ENCODE assay signal across 25 cellular contexts in genomic region chr2:113784823-113785744, GRCh38. TPM values are rescaled to one million over a fixed set of nuclear protein-coding genes. Genes with fewer than 3 reads are reported as not detected.
DNase-seq lines count a peak whose midpoint lies in the region; ATAC-seq and TF ChIP-seq lines count a peak whose summit lies in the region.
"Had no signal": no experiment of that assay in that cellular context is flagged by ENCODE, and none has a peak within 500 bp of the region (broad histone marks: within the 10 kb centered on the region; RNA-seq: fewer than 3 reads in every experiment).

No MANE protein-coding gene starts in this region.

- no peak overlapping the region for H3K27ac ChIP-seq in testis
- H3K27ac ChIP-seq: dorsolateral prefrontal cortex, KMS-11, upper lobe of right lung, VCaP had no signal

- no peak for TF ChIP-seq CTCF in foreskin fibroblast (IDR thresholded peaks at IDR 0.05; ENCODE audit: low read depth, low read length)
- TF ChIP-seq CTCF in omental fat pad (IDR thresholded peaks at IDR 0.05), result no peak
- TF ChIP-seq CTCF in testis (IDR thresholded peaks at IDR 0.05), result no peak

- intact Hi-C loops in testis (cut with DNase I; ENCODE audit: low total_unique reads), result no loop called here

- H3K27me3 ChIP-seq in testis, result no peaks in the 10 kb centered on the region
- H3K27me3 ChIP-seq: dorsolateral prefrontal cortex, upper lobe of right lung had no signal

- TF ChIP-seq POLR2A in testis (IDR thresholded peaks at IDR 0.05), result no peak

- H3K4me1 ChIP-seq in testis, result no peaks in the 10 kb centered on the region
- H3K4me1 ChIP-seq: upper lobe of right lung had no signal

- WGBS in testis, 2 donors, result 47 to 64% methylated on average over 8 of the region's 8 CpGs

- DNase-seq in GM03348 (ENCODE audit: low spot score) (peak; percentile 23), NCI-H524 (lab: John Stamatoyannopoulos, UW) (peak; percentile 2 to 73), foreskin fibroblast (peak; percentile 37 to 50), omental fat pad (ENCODE audit: low spot score) (no peak), testis (no peak), SHP77 treated with DMSO at 0.1 percent for 48 hours (lab: John Stamatoyannopoulos, UW) (no peak), HuH-7.5 (ENCODE audit: low spot score) (no peak)
- no peak for DNase-seq in stimulated activated CD4-positive, alpha-beta T cell treated with anti-CD3 and anti-CD28 coated beads, Interleukin-4, amount 100 ng/mL, for 24 hours
- DNase-seq: anterior cingulate cortex; CD8-positive, alpha-beta memory T cell; central memory CD4-positive, alpha-beta T cell; DND-41; dorsolateral prefrontal cortex; foreskin melanocyte; kidney glomerular epithelial cell; mesendoderm; MV-4-11; natural killer cell; NCI-H187 treated with DMSO at 0.1 percent for 48 hours; stimulated activated CD4-positive, alpha-beta T cell treated with anti-CD3 and anti-CD28 coated beads, Interleukin-2, amount 100 ng/mL, for 48 hours; T-cell; upper lobe of right lung had no signal

- no peaks in the 10 kb centered on the region for H3K9me3 ChIP-seq in testis
- H3K9me3 ChIP-seq: upper lobe of right lung had no signal

- no peak overlapping the region for H3K4me3 ChIP-seq in foreskin fibroblast (ENCODE audit: low read depth in 1 of 2, low read length in 2 of 2)
- H3K4me3 ChIP-seq in testis, result no peak overlapping the region
- H3K4me3 ChIP-seq: dorsolateral prefrontal cortex, smooth muscle cell, upper lobe of right lung had no signal

- ATAC-seq in omental fat pad (ENCODE audit: low FRiP score), result peak; percentile 70
- ATAC-seq: natural killer cell, T-cell, upper lobe of right lung had no signal

- H3K36me3 ChIP-seq in testis (ENCODE audit: low read depth, missing control alignments), result no peaks in the 10 kb centered on the region
- H3K36me3 ChIP-seq: upper lobe of right lung had no signal

RNA-seq across cellular contexts. Expression of gene SLC35F5, which starts 28.6 kb away (rescaled TPM):
- total RNA-seq in omental fat pad (10 to 100 TPM; 57.2 to 87.0 (median 69.1) TPM), testis (100 to 1,000 TPM; 102 to 110 TPM)
- polyA plus RNA-seq in testis (ENCODE audit: insufficient read depth, low read depth, low replicate concordance), result 62.1 TPM

Comparison
In these comparisons a context has a peak if more than half of its experiments do, and no peak if none do; other contexts are left out.
1. DNase-seq: peak in GM03348 (single experiment), NCI-H524 (2 of 2) and foreskin fibroblast (2 of 2); none in omental fat pad (single experiment), testis (single experiment), SHP77 treated with DMSO at 0.1 percent for 48 hours (single experiment), HuH-7.5 (single experiment) and stimulated activated CD4-positive, alpha-beta T cell treated with anti-CD3 and anti-CD28 coated beads, Interleukin-4, amount 100 ng/mL, for 24 hours (single experiment).